In the genomic region with DNA sequence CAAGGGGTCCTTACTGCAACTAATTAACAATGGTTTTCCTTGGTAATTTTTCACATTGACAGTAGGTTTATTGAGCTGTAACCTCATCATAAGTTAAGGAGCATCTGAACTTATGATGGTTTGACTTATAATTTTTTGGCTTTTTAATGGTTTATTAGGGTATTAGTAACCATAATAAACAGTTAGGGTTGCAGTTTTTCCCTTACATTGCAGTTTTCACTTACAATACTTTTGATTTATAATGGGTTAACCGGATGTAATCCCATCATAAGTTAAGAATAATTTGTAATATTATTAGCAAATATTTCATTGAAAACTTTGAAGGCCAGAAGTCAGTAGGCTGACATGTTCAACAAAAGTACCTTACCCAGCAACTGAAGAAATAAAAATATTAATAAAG, we compare ENCODE assay signal across 39 cellular contexts.
"Had no signal": no experiment of that assay in that cellular context is flagged by ENCODE, and none has a peak within 500 bp of the region (broad histone marks: within the 10 kb centered on the region; RNA-seq: fewer than 3 reads in every experiment).

No MANE protein-coding gene starts in this region.

- H3K27ac Mint-ChIP-seq: activated naive CD4-positive, alpha-beta T cell treated with anti-CD3 and anti-CD28 coated beads for 36 hours; activated naive CD4-positive, alpha-beta T cell treated with anti-CD3 and anti-CD28 coated beads, Interleukin-2, amount 10 ng/mL, durations not matched to agents 7 days and 5 days; activated naive CD4-positive, alpha-beta T cell treated with anti-CD3 and anti-CD28 coated beads, Interleukin-2, amount 50 U/mL, for 24 hours; activated naive CD4-positive, alpha-beta T cell treated with anti-CD3 and anti-CD28 coated beads, Interleukin-2, amount 50 U/mL, for 72 hours; activated naive CD8-positive, alpha-beta T cell; activated naive CD8-positive, alpha-beta T cell treated with anti-CD3 and anti-CD28 coated beads for 36 hours; activated naive CD8-positive, alpha-beta T cell treated with anti-CD3 and anti-CD28 coated beads, Interleukin-2, amount 10 ng/mL, durations not matched to agents 7 days and 5 days; activated naive CD8-positive, alpha-beta T cell treated with anti-CD3 and anti-CD28 coated beads, Interleukin-2, amount 50 U/mL, for 24 hours; activated T-cell treated with anti-CD3 and anti-CD28 coated beads, Interleukin-2, amount 50 U/mL, for 24 hours; activated T-cell treated with anti-CD3 and anti-CD28 coated beads, Interleukin-2, amount 50 U/mL, for 72 hours; activated T-helper 1 cell treated with anti-CD3 and anti-CD28 coated beads, Interleukin-12 subunit alpha, Interleukin-12 subunit beta, Interleukin-2, Interleukin-4 antibody, amounts not matched to agents 30 ng/mL and 10 ng/mL and 1 ng/mL, durations not matched to agents 14 hours and 24 hours and 36 hours; activated T-helper 17 cell treated with anti-CD3 and anti-CD28 coated beads, Interleukin-2, amount 50 U/mL, for 72 hours; activated T-helper 2 cell treated with anti-CD3 and anti-CD28 coated beads, Interferon-gamma antibody, Interleukin-2, Interleukin-4, amounts not matched to agents 10 μg/mL and 5 μg/mL and 100 μg/mL, durations not matched to agents 14 hours and 24 hours and 36 hours; brain had no signal

- DNase-seq: activated effector memory CD4-positive, alpha-beta T cell treated with anti-CD3 and anti-CD28 coated beads, Interleukin-2, amount 50 U/mL, for 16 hours; activated effector memory CD4-positive, alpha-beta T cell treated with Interleukin-2 at 50 U/mL for 16 hours; activated gamma-delta T cell; activated gamma-delta T cell treated with Interleukin-2 at 50 U/mL for 16 hours; activated naive CD4-positive, alpha-beta T cell; activated naive CD4-positive, alpha-beta T cell treated with anti-CD3 and anti-CD28 coated beads for 36 hours; activated naive CD4-positive, alpha-beta T cell treated with anti-CD3 and anti-CD28 coated beads, Interleukin-2, amount 10 ng/mL, durations not matched to agents 7 days and 5 days; activated naive CD4-positive, alpha-beta T cell treated with anti-CD3 and anti-CD28 coated beads, Interleukin-2, amount 50 U/mL, for 16 hours; activated naive CD4-positive, alpha-beta T cell treated with Interleukin-2 at 50 U/mL for 16 hours; activated naive CD8-positive, alpha-beta T cell treated with anti-CD3 and anti-CD28 coated beads for 36 hours; activated naive CD8-positive, alpha-beta T cell treated with anti-CD3 and anti-CD28 coated beads, Interleukin-2, amount 10 ng/mL, durations not matched to agents 7 days and 5 days; activated naive CD8-positive, alpha-beta T cell treated with anti-CD3 and anti-CD28 coated beads, Interleukin-2, amount 50 U/mL, for 24 hours; activated T-cell treated with anti-CD3 and anti-CD28 coated beads, Interleukin-2, amount 50 U/mL, for 24 hours; activated T-cell treated with anti-CD3 and anti-CD28 coated beads, Interleukin-2, amount 50 U/mL, for 4 hours; activated T-cell treated with anti-CD3 and anti-CD28 coated beads, Interleukin-2, amount 50 U/mL, for 48 hours; activated T-cell treated with anti-CD3 and anti-CD28 coated beads, Interleukin-2, amount 50 U/mL, for 72 hours; adrenal gland; amniotic stem cell; amygdala; anterior cingulate cortex; aorta; body of pancreas; brain microvascular endothelial cell; caudate nucleus; central memory CD4-positive, alpha-beta T cell; cerebellar nuclear complex had no signal

- H3K36me3 Mint-ChIP-seq: activated naive CD4-positive, alpha-beta T cell treated with anti-CD3 and anti-CD28 coated beads, Interleukin-2, amount 10 ng/mL, durations not matched to agents 7 days and 5 days; activated naive CD4-positive, alpha-beta T cell treated with anti-CD3 and anti-CD28 coated beads, Interleukin-2, amount 50 U/mL, for 24 hours; activated naive CD4-positive, alpha-beta T cell treated with anti-CD3 and anti-CD28 coated beads, Interleukin-2, amount 50 U/mL, for 72 hours; activated naive CD8-positive, alpha-beta T cell; activated naive CD8-positive, alpha-beta T cell treated with anti-CD3 and anti-CD28 coated beads for 36 hours; activated naive CD8-positive, alpha-beta T cell treated with anti-CD3 and anti-CD28 coated beads, Interleukin-2, amount 10 ng/mL, durations not matched to agents 7 days and 5 days; brain had no signal

- FAIRE-seq: astrocyte, bronchial epithelial cell had no signal

- H3K4me3 ChIP-seq: adrenal gland, ascending aorta, body of pancreas, breast epithelium, cardiac muscle cell had no signal

- H3K4me3 Mint-ChIP-seq: activated naive CD4-positive, alpha-beta T cell treated with anti-CD3 and anti-CD28 coated beads for 36 hours; activated naive CD4-positive, alpha-beta T cell treated with anti-CD3 and anti-CD28 coated beads, Interleukin-2, amount 10 ng/mL, durations not matched to agents 7 days and 5 days; activated naive CD4-positive, alpha-beta T cell treated with anti-CD3 and anti-CD28 coated beads, Interleukin-2, amount 50 U/mL, for 24 hours; activated naive CD8-positive, alpha-beta T cell; activated naive CD8-positive, alpha-beta T cell treated with anti-CD3 and anti-CD28 coated beads for 36 hours; activated naive CD8-positive, alpha-beta T cell treated with anti-CD3 and anti-CD28 coated beads, Interleukin-2, amount 10 ng/mL, durations not matched to agents 7 days and 5 days; activated naive CD8-positive, alpha-beta T cell treated with anti-CD3 and anti-CD28 coated beads, Interleukin-2, amount 50 U/mL, for 24 hours; activated T-cell treated with anti-CD3 and anti-CD28 coated beads, Interleukin-2, amount 50 U/mL, for 24 hours; activated T-cell treated with anti-CD3 and anti-CD28 coated beads, Interleukin-2, amount 50 U/mL, for 4 hours; activated T-cell treated with anti-CD3 and anti-CD28 coated beads, Interleukin-2, amount 50 U/mL, for 72 hours; activated T-helper 1 cell treated with anti-CD3 and anti-CD28 coated beads, Interleukin-12 subunit alpha, Interleukin-12 subunit beta, Interleukin-2, Interleukin-4 antibody, amounts not matched to agents 30 ng/mL and 10 ng/mL and 1 ng/mL, durations not matched to agents 14 hours and 24 hours and 36 hours; activated T-helper 17 cell treated with anti-CD3 and anti-CD28 coated beads, Interleukin-2, amount 50 U/mL, for 72 hours; brain; central memory CD8-positive, alpha-beta T cell had no signal

- H3K4me1 Mint-ChIP-seq: activated naive CD4-positive, alpha-beta T cell treated with anti-CD3 and anti-CD28 coated beads, Interleukin-2, amount 10 ng/mL, durations not matched to agents 7 days and 5 days; activated naive CD4-positive, alpha-beta T cell treated with anti-CD3 and anti-CD28 coated beads, Interleukin-2, amount 50 U/mL, for 24 hours; activated naive CD8-positive, alpha-beta T cell treated with anti-CD3 and anti-CD28 coated beads for 36 hours; activated naive CD8-positive, alpha-beta T cell treated with anti-CD3 and anti-CD28 coated beads, Interleukin-2, amount 10 ng/mL, durations not matched to agents 7 days and 5 days; activated naive CD8-positive, alpha-beta T cell treated with anti-CD3 and anti-CD28 coated beads, Interleukin-2, amount 50 U/mL, for 24 hours; activated T-helper 17 cell treated with anti-CD3 and anti-CD28 coated beads, Interleukin-2, amount 50 U/mL, for 72 hours; brain; central memory CD8-positive, alpha-beta T cell had no signal

- H3K4me1 ChIP-seq: adrenal gland, ascending aorta, body of pancreas, breast epithelium had no signal

- H3K27me3 ChIP-seq: adrenal gland, ascending aorta, body of pancreas, brain microvascular endothelial cell, breast epithelium, cardiac muscle cell had no signal

- H3K36me3 ChIP-seq: adrenal gland, ascending aorta, brain microvascular endothelial cell, breast epithelium, cardiac muscle cell had no signal

- H3K9me3 ChIP-seq: adrenal gland, ascending aorta, breast epithelium had no signal

- ATAC-seq: activated naive CD4-positive, alpha-beta T cell treated with anti-CD3 and anti-CD28 coated beads, Interleukin-2, amount 50 U/mL, for 72 hours; activated naive CD8-positive, alpha-beta T cell treated with anti-CD3 and anti-CD28 coated beads, Interleukin-2, amount 50 U/mL, for 24 hours; activated T-cell treated with anti-CD3 and anti-CD28 coated beads, Interleukin-2, amount 50 U/mL, for 4 hours; activated T-cell treated with anti-CD3 and anti-CD28 coated beads, Interleukin-2, amount 50 U/mL, for 72 hours; activated T-helper 17 cell treated with anti-CD3 and anti-CD28 coated beads, Interleukin-2, amount 50 U/mL, for 72 hours; body of pancreas had no signal

- H3K27ac ChIP-seq: adrenal gland, ascending aorta, body of pancreas, brain microvascular endothelial cell, breast epithelium, cardiac muscle cell had no signal

- H3K27me3 Mint-ChIP-seq: activated naive CD4-positive, alpha-beta T cell treated with anti-CD3 and anti-CD28 coated beads, Interleukin-2, amount 10 ng/mL, durations not matched to agents 7 days and 5 days; activated naive CD4-positive, alpha-beta T cell treated with anti-CD3 and anti-CD28 coated beads, Interleukin-2, amount 50 U/mL, for 24 hours; activated naive CD8-positive, alpha-beta T cell; activated naive CD8-positive, alpha-beta T cell treated with anti-CD3 and anti-CD28 coated beads for 36 hours; activated naive CD8-positive, alpha-beta T cell treated with anti-CD3 and anti-CD28 coated beads, Interleukin-2, amount 10 ng/mL, durations not matched to agents 7 days and 5 days; activated naive CD8-positive, alpha-beta T cell treated with anti-CD3 and anti-CD28 coated beads, Interleukin-2, amount 50 U/mL, for 24 hours; activated T-cell treated with anti-CD3 and anti-CD28 coated beads, Interleukin-2, amount 50 U/mL, for 24 hours; activated T-helper 17 cell treated with anti-CD3 and anti-CD28 coated beads, Interleukin-2, amount 50 U/mL, for 72 hours; central memory CD8-positive, alpha-beta T cell had no signal
